ENCODE assay signal across 8 cellular contexts in genomic region chr12:32534698-32535097, GRCh38.
DNase-seq lines count a peak whose midpoint lies in the region; ATAC-seq, FAIRE-seq and TF ChIP-seq lines count a peak whose summit lies in the region.

No MANE protein-coding gene starts in this region.

- peaks cover 4% of the 10 kb centered on the region for H3K4me1 Mint-ChIP-seq in activated CD4-positive, alpha-beta T cell treated with anti-CD3 and anti-CD28 coated beads for 36 hours

- peak overlapping the region; percentile 57 to 85 for H3K4me3 ChIP-seq in kidney (ENCODE audit: low read length in 2 of 2)
- H3K4me3 ChIP-seq in smooth muscle cell, result peak overlapping the region; percentile 46

- CTCF ChIA-PET in activated CD4-positive, alpha-beta T cell treated with anti-CD3 and anti-CD28 coated beads for 36 hours (lab: Charles Lee), result no interaction called here

- no peaks in the 10 kb centered on the region for H3K79me2 ChIP-seq in smooth muscle cell (ENCODE audit: low read depth)

- 68% methylated on average over 1 of the region's 1 CpG for whole genome bisulfite sequencing in smooth muscle cell (ENCODE audit: low lambda C conversion rate)

- H3K27me3 Mint-ChIP-seq in activated CD4-positive, alpha-beta T cell treated with anti-CD3 and anti-CD28 coated beads for 36 hours, result peaks cover 12% of the 10 kb centered on the region

- H3K36me3 ChIP-seq in kidney (ENCODE audit: control insufficient read depth in 1 of 2, insufficient read depth in 2 of 2, low read length in 2 of 2), result no peaks in the 10 kb centered on the region
- no peaks in the 10 kb centered on the region for H3K36me3 ChIP-seq in smooth muscle cell (ENCODE audit: low read depth)

- H3K9ac ChIP-seq in kidney (ENCODE audit: low read length in 2 of 2), result peak overlapping the region; percentile 29 to 48
- peak overlapping the region; percentile 20 for H3K9ac ChIP-seq in smooth muscle cell (ENCODE audit: low read depth)

- no peak overlapping the region for H3K27ac Mint-ChIP-seq in activated CD4-positive, alpha-beta T cell treated with anti-CD3 and anti-CD28 coated beads for 36 hours

- H3K4me2 ChIP-seq in smooth muscle cell, result peak overlapping the region; percentile 80

- H3K27ac ChIP-seq in angular gyrus (ENCODE audit: low read depth, low read length) (peak overlapping the region; percentile 40), kidney (ENCODE audit: low read depth in 2 of 2, low read length in 2 of 2) (peak overlapping the region; percentile 18 to 78), smooth muscle cell (ENCODE audit: low read depth) (peak overlapping the region; percentile 66)

- POLR2A ChIA-PET in activated CD4-positive, alpha-beta T cell treated with anti-CD3 and anti-CD28 coated beads for 36 hours (lab: Charles Lee), result no interaction called here

- H2AFZ ChIP-seq in smooth muscle cell (ENCODE audit: low read depth), result no peak overlapping the region

- intact Hi-C loops in kidney (cut with DNase I), result no loop called here
- intact Hi-C loops in activated CD4-positive, alpha-beta T cell treated with anti-CD3 and anti-CD28 coated beads for 36 hours (cut with DNase I, micrococcal nuclease), result no loop called here

- DNase-seq in kidney, result no peak
- no peak for DNase-seq in smooth muscle cell (lab: John Stamatoyannopoulos, UW; ENCODE audit: unreplicated experiment)
- DNase-seq in GM12891 (ENCODE audit: insufficient read length, low spot score), result no peak
- DNase-seq in activated CD4-positive, alpha-beta T cell treated with anti-CD3 and anti-CD28 coated beads for 36 hours, result no peak
- DNase-seq in activated CD8-positive, alpha-beta memory T cell treated with anti-CD3 and anti-CD28 coated beads, Interleukin-2, amount 50 U/mL, for 4 hours, result no peak
- DNase-seq in stimulated activated CD8-positive, alpha-beta memory T cell treated with anti-CD3 and anti-CD28 coated beads, Interleukin-4, amount 100 ng/mL, for 48 hours, result no peak

- no peak for TF ChIP-seq POLR2A in GM12891 (IDR thresholded peaks at IDR 0.05; ENCODE audit: low read depth, low read length)

- peak; percentile 4 for ATAC-seq in GM19372 (IDR thresholded peaks at IDR 0.05; ENCODE audit: low read depth, unreplicated experiment)
- ATAC-seq in activated CD4-positive, alpha-beta T cell treated with anti-CD3 and anti-CD28 coated beads for 36 hours, result no peak

- H3K4me3 Mint-ChIP-seq in activated CD4-positive, alpha-beta T cell treated with anti-CD3 and anti-CD28 coated beads for 36 hours, result no peak overlapping the region

- TF ChIP-seq CTCF in kidney (IDR thresholded peaks at IDR 0.05; ENCODE audit: borderline replicate concordance, extremely low read depth, insufficient read depth) (no peak), smooth muscle cell (IDR thresholded peaks at IDR 0.05; ENCODE audit: borderline replicate concordance, insufficient read depth, poor library complexity, severe bottlenecking) (no peak)

- H3K4me1 ChIP-seq in kidney (ENCODE audit: control insufficient read depth in 1 of 2, insufficient read depth in 1 of 2, low read depth in 1 of 2, low read length in 2 of 2), result peaks cover 9 to 23% of the 10 kb centered on the region in 2 donors
- peaks cover 16% of the 10 kb centered on the region for H3K4me1 ChIP-seq in smooth muscle cell (ENCODE audit: low read depth)

- H3K9me3 Mint-ChIP-seq in activated CD4-positive, alpha-beta T cell treated with anti-CD3 and anti-CD28 coated beads for 36 hours (ENCODE audit: low read depth), result no peaks in the 10 kb centered on the region

- peaks cover 3% of the 10 kb centered on the region for H3F3A ChIP-seq in smooth muscle cell (ENCODE audit: low read depth)

- no peaks in the 10 kb centered on the region for H3K36me3 Mint-ChIP-seq in activated CD4-positive, alpha-beta T cell treated with anti-CD3 and anti-CD28 coated beads for 36 hours (ENCODE audit: low read depth)

- H3K9me3 ChIP-seq in kidney (ENCODE audit: control insufficient read depth in 1 of 2, low read length in 2 of 2) (no peaks in the 10 kb centered on the region), smooth muscle cell (replicated peaks; ENCODE audit: low read depth) (no peaks in the 10 kb centered on the region)

- no peaks in the 10 kb centered on the region for H3K27me3 ChIP-seq in smooth muscle cell (ENCODE audit: low read depth)

- H4K20me1 ChIP-seq in smooth muscle cell (ENCODE audit: low read depth), result no peaks in the 10 kb centered on the region

- FAIRE-seq in kidney (lab: Jason Lieb, UNC) (no peak), GM12891 (lab: Jason Lieb, UNC) (no peak)

TF ChIP-seq in GM12891, 5 proteins besides CTCF, POLR2A, EP300 and RAD21:
- TF ChIP-seq POU2F2 (IDR thresholded peaks at IDR 0.05; ENCODE audit: low read depth, low read length) (no peak), SPI1 (IDR thresholded peaks at IDR 0.05; ENCODE audit: low read depth, low read length) (no peak), POLR2AphosphoS5 (IDR thresholded peaks at IDR 0.05; ENCODE audit: low read depth, low read length) (no peak), TAF1 (IDR thresholded peaks at IDR 0.05; ENCODE audit: low read depth, low read length) (no peak), PAX5 (IDR thresholded peaks at IDR 0.05; ENCODE audit: insufficient read depth, low read length, severe bottlenecking) (no peak)
